ENCODE assay signal across 5 cellular contexts in the genomic region with DNA sequence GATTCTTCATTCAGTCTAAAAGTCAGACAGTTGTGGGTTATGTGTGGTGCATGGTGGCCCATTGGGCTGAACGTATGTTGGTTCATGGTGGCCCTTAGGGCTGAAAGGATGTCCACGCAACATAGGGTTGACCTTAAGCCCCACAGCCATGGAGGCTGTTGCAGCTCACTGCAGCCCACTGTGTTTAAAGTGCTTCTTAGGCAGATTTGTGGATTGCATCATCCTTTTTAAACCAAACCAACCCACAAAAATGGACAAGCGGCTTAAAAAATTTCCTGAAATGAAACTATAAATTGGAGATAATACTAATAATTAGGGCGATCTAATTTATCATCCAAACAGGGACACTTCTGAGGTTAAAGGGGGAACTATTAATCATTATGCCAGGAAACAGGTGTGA.
"Had no signal": no experiment of that assay in that cellular context is flagged by ENCODE, and none has a peak within 500 bp of the region (broad histone marks: within the 10 kb centered on the region; RNA-seq: fewer than 3 reads in every experiment).

No MANE protein-coding gene starts in this region.

- ATAC-seq: HepG2 had no signal

- FAIRE-seq: HepG2, HTR-8/SVneo had no signal

- DNase-seq: KBM-7, KG1 had no signal

- H3K27ac ChIP-seq: HL-60 had no signal
